ENCODE assay signal across 12 cellular contexts in genomic region chr6:127404133-127404532, GRCh38. TPM values are rescaled to one million over a fixed set of nuclear protein-coding genes. Genes with fewer than 3 reads are reported as not detected.
DNase-seq lines count a peak whose midpoint lies in the region; ATAC-seq and TF ChIP-seq lines count a peak whose summit lies in the region.
"Had no signal": no experiment of that assay in that cellular context is flagged by ENCODE, and none has a peak within 500 bp of the region (broad histone marks: within the 10 kb centered on the region; RNA-seq: fewer than 3 reads in every experiment).

No MANE protein-coding gene starts in this region.

- H3K27me3 ChIP-seq in KMS-11 (ENCODE audit: insufficient read depth, low read depth) (no peaks in the 10 kb centered on the region), Peyer's patch (no peaks in the 10 kb centered on the region)

- H3K27ac ChIP-seq in KMS-11 = peak overlapping the region; percentile 75
- no peak overlapping the region for H3K27ac ChIP-seq in Peyer's patch

- ATAC-seq in GM19328 (IDR thresholded peaks at IDR 0.05; ENCODE audit: unreplicated experiment) (peak; percentile 83), HG02852 (IDR thresholded peaks at IDR 0.05; ENCODE audit: unreplicated experiment) (peak; percentile 76)

- H3K9me3 ChIP-seq in Peyer's patch = no peaks in the 10 kb centered on the region

- H3K4me1 ChIP-seq in KMS-11 (ENCODE audit: low read depth, poor library complexity, severe bottlenecking) (peaks cover 26% of the 10 kb centered on the region), Peyer's patch (no peaks in the 10 kb centered on the region)

- peak overlapping the region; percentile 31 for H3K9ac ChIP-seq in KMS-11

- TF ChIP-seq POLR2A in Peyer's patch (IDR thresholded peaks at IDR 0.05) = no peak

- H3K4me2 ChIP-seq in KMS-11 = peak overlapping the region; percentile 40

- peak overlapping the region; percentile 43 for H2AFZ ChIP-seq in KMS-11 (ENCODE audit: low read depth)

- peak overlapping the region; percentile 16 for H3K4me3 ChIP-seq in GM12864 (ENCODE audit: low read depth, low read length)
- H3K4me3 ChIP-seq in KMS-11 (IDR thresholded peaks at IDR 0.05; ENCODE audit: insufficient read depth, low read depth, low read length) = no peak overlapping the region
- no peak overlapping the region for H3K4me3 ChIP-seq in Peyer's patch

- no peaks in the 10 kb centered on the region for H4K20me1 ChIP-seq in KMS-11 (ENCODE audit: insufficient read depth)

- TF ChIP-seq CTCF in GM12864 (IDR thresholded peaks at IDR 0.05; ENCODE audit: low read depth, low read length, missing control alignments) = no peak
- no peak for TF ChIP-seq CTCF in KMS-11 (conservative IDR thresholded peaks at IDR 0.05; ENCODE audit: low read depth, low read length)
- no peak for TF ChIP-seq CTCF in Peyer's patch (IDR thresholded peaks at IDR 0.05)

- no peaks in the 10 kb centered on the region for H3K36me3 ChIP-seq in KMS-11 (ENCODE audit: insufficient read depth)
- no peaks in the 10 kb centered on the region for H3K36me3 ChIP-seq in Peyer's patch

- no peaks in the 10 kb centered on the region for H3K79me2 ChIP-seq in KMS-11 (ENCODE audit: insufficient read depth, low read depth)

- DNase-seq in GM12864 (ENCODE audit: low read depth) (peak; percentile 54), NOMO-1 treated with DMSO at 0.1 percent for 48 hours (lab: John Stamatoyannopoulos, UW; ENCODE audit: unreplicated experiment) (no peak), Peyer's patch (no peak), NCI-H748 treated with DMSO at 0.1 percent for 48 hours (lab: John Stamatoyannopoulos, UW) (no peak)
- no peak for DNase-seq in stimulated activated CD8-positive, alpha-beta memory T cell treated with anti-CD3 and anti-CD28 coated beads, Interleukin-4, amount 100 ng/mL, for 48 hours
- DNase-seq: activated CD4-positive, alpha-beta T cell treated with anti-CD3 and anti-CD28 coated beads, Interleukin-2, amount 50 U/mL, for 48 hours; CD4-positive, CD25-positive, alpha-beta regulatory T cell; glutamatergic neuron; GOT3 had no signal

RNA-seq across cellular contexts. Expression of gene KIAA0408, which starts 55.1 kb away (rescaled TPM):
- 1 to 10 TPM in 3 of 4 donors, under 1 TPM in 1; 0.53 to 5.0 (median 3.8) TPM for total RNA-seq in Peyer's patch
